6 cellular contexts compared by ENCODE assay signal in the genomic region with DNA sequence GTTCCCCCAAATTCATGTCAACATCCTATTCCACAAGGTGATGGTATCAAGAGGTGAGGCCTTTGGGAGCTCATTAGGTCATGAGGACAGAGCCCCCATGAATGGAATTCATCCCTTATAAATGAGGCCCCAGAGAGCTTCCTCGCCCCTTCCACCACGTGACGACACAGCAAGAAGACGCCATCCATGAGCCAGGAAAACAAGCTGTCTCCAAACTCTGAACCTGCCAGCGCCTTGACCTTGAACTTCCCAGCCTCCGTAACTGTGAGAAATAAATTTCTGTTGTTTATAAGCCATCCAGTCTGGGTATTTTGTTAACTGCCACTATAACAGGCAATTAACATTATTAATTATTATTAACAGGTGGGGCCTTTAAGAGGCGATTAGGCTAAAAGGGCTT.
"Had no signal": no experiment of that assay in that cellular context is flagged by ENCODE, and none has a peak within 500 bp of the region (broad histone marks: within the 10 kb centered on the region; RNA-seq: fewer than 3 reads in every experiment).

No MANE protein-coding gene starts in this region.

- FAIRE-seq: HepG2, HTR-8/SVneo, K562 had no signal

- H3K27me3 Mint-ChIP-seq: IgD-negative memory B cell had no signal

- DNase-seq: IMR-90 had no signal

- H3K27ac ChIP-seq: HL-60 had no signal

- H3K4me3 ChIP-seq: K562 had no signal

- ATAC-seq: HepG2 had no signal
